ENCODE assay signal across 13 cellular contexts in the genomic region with DNA sequence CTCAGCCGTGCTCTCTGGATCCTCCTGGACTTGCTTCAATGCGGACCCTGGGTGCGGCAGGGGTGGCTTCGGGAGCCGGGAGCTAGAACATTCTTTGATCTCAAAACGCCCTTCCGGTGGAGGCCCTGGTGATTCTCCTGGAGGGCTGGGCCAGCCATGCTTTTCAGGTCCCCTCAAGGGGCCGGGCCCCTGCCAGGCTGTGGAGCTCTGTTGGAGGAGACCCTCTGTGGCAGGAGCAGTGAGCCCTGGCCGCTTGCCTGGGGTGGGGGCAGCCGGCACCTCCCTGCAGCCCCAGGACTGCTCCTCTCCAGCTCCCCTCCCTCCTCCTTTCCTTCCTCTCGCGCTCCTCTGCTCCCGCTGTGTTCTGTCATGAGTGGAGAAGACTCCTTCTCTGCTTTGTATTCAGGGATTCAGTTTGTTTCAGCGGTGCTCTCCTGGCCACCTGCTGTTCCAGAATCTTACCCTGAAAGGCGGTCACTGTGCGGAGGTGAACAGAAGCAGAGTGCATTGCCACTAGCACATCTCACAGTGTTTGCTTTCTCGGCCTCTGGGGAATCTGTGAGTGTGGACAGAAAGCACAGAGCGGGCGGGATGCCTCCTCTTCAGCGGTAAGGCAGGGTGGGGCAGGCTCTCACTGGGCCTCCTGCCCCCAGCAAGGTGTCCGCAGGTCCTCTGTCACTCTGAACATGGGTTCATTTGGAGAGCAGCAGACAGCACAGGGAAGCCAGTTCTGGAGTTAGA.
DNase-seq lines count a peak whose midpoint lies in the region; ATAC-seq lines count a peak whose summit lies in the region.
"Had no signal": no experiment of that assay in that cellular context is flagged by ENCODE, and none has a peak within 500 bp of the region (broad histone marks: within the 10 kb centered on the region; RNA-seq: fewer than 3 reads in every experiment).

No MANE protein-coding gene starts in this region.

- H3K4me3 Mint-ChIP-seq in activated naive CD8-positive, alpha-beta T cell treated with anti-CD3 and anti-CD28 coated beads, Interleukin-2, amount 50 U/mL, for 24 hours, result no peak overlapping the region

- ATAC-seq in activated naive CD8-positive, alpha-beta T cell treated with anti-CD3 and anti-CD28 coated beads, Interleukin-2, amount 50 U/mL, for 24 hours, result no peak
- ATAC-seq in HG03039 (IDR thresholded peaks at IDR 0.05; ENCODE audit: unreplicated experiment), result no peak

- peak overlapping the region; percentile 49 for H3K27ac Mint-ChIP-seq in activated naive CD8-positive, alpha-beta T cell treated with anti-CD3 and anti-CD28 coated beads, Interleukin-2, amount 50 U/mL, for 24 hours
- H3K27ac Mint-ChIP-seq: activated T-helper 2 cell treated with anti-CD3 and anti-CD28 coated beads, Interferon-gamma antibody, Interleukin-2, Interleukin-4, amounts not matched to agents 10 μg/mL and 5 μg/mL and 100 μg/mL, durations not matched to agents 14 hours and 24 hours and 36 hours had no signal

- no peaks in the 10 kb centered on the region for H3K9me3 Mint-ChIP-seq in activated naive CD8-positive, alpha-beta T cell treated with anti-CD3 and anti-CD28 coated beads, Interleukin-2, amount 50 U/mL, for 24 hours
- H3K9me3 Mint-ChIP-seq: activated T-helper 2 cell treated with anti-CD3 and anti-CD28 coated beads, Interferon-gamma antibody, Interleukin-2, Interleukin-4, amounts not matched to agents 10 μg/mL and 5 μg/mL and 100 μg/mL, durations not matched to agents 14 hours and 24 hours and 36 hours had no signal

- peak; percentile 30 for DNase-seq in NCI-H2171 treated with DMSO at 0.1 percent for 48 hours (lab: John Stamatoyannopoulos, UW)
- DNase-seq in NCI-H2171 (lab: John Stamatoyannopoulos, UW), result no peak
- DNase-seq in NCI-H1436 treated with DMSO at 0.1 percent for 48 hours (lab: John Stamatoyannopoulos, UW), result peak; percentile 55
- DNase-seq in activated naive CD8-positive, alpha-beta T cell treated with anti-CD3 and anti-CD28 coated beads, Interleukin-2, amount 50 U/mL, for 24 hours, result no peak
- peak; percentile 68 for DNase-seq in posterior vena cava (ENCODE audit: low spot score)
- DNase-seq in COR-L47 (lab: John Stamatoyannopoulos, UW), result no peak
- no peak for DNase-seq in NK-92 treated with Interleukin-12 subunit alpha and Interleukin-12 subunit beta, amount 100 ng/mL, for 24 hours (lab: John Stamatoyannopoulos, UW)
- DNase-seq: cortex of kidney, mesendoderm, nucleus accumbens, trophoblast cell had no signal

- no peaks in the 10 kb centered on the region for H3K27me3 Mint-ChIP-seq in activated naive CD8-positive, alpha-beta T cell treated with anti-CD3 and anti-CD28 coated beads, Interleukin-2, amount 50 U/mL, for 24 hours

- H3K4me1 Mint-ChIP-seq in activated naive CD8-positive, alpha-beta T cell treated with anti-CD3 and anti-CD28 coated beads, Interleukin-2, amount 50 U/mL, for 24 hours, result peaks cover 15% of the 10 kb centered on the region

- intact Hi-C loops in posterior vena cava (cut with DNase I), result no loop called here

- peaks cover 5% of the 10 kb centered on the region for H3K36me3 Mint-ChIP-seq in activated naive CD8-positive, alpha-beta T cell treated with anti-CD3 and anti-CD28 coated beads, Interleukin-2, amount 50 U/mL, for 24 hours (ENCODE audit: low read depth)

Comparison
In these comparisons a context has a peak if more than half of its experiments do, and no peak if none do; other contexts are left out.
1. DNase-seq: peak in NCI-H2171 treated with DMSO at 0.1 percent for 48 hours (single experiment), NCI-H1436 treated with DMSO at 0.1 percent for 48 hours (single experiment) and posterior vena cava (single experiment); none in NCI-H2171 (single experiment), activated naive CD8-positive, alpha-beta T cell treated with anti-CD3 and anti-CD28 coated beads, Interleukin-2, amount 50 U/mL, for 24 hours (single experiment), COR-L47 (single experiment) and NK-92 treated with Interleukin-12 subunit alpha and Interleukin-12 subunit beta, amount 100 ng/mL, for 24 hours (single experiment).